ENCODE assay signal across 15 cellular contexts in genomic region chr5:164184158-164184557, GRCh38.
DNase-seq lines count a peak whose midpoint lies in the region; TF ChIP-seq lines count a peak whose summit lies in the region.
"Had no signal": no experiment of that assay in that cellular context is flagged by ENCODE, and none has a peak within 500 bp of the region (broad histone marks: within the 10 kb centered on the region; RNA-seq: fewer than 3 reads in every experiment).

No MANE protein-coding gene starts in this region.

- no peaks in the 10 kb centered on the region for H3K36me3 Mint-ChIP-seq in glutamatergic neuron (ENCODE audit: unreplicated experiment)
- no peaks in the 10 kb centered on the region for H3K36me3 Mint-ChIP-seq in activated T-helper 1 cell treated with anti-CD3 and anti-CD28 coated beads, Interleukin-12 subunit alpha, Interleukin-12 subunit beta, Interleukin-2, Interleukin-4 antibody, amounts not matched to agents 30 ng/mL and 10 ng/mL and 1 ng/mL, durations not matched to agents 14 hours and 24 hours and 36 hours (ENCODE audit: low read depth)
- H3K36me3 Mint-ChIP-seq: IgD-negative memory B cell had no signal

- H3K27me3 Mint-ChIP-seq in glutamatergic neuron (ENCODE audit: unreplicated experiment): peaks cover 4% of the 10 kb centered on the region
- H3K27me3 Mint-ChIP-seq in activated T-helper 1 cell treated with anti-CD3 and anti-CD28 coated beads, Interleukin-12 subunit alpha, Interleukin-12 subunit beta, Interleukin-2, Interleukin-4 antibody, amounts not matched to agents 30 ng/mL and 10 ng/mL and 1 ng/mL, durations not matched to agents 14 hours and 24 hours and 36 hours (ENCODE audit: insufficient read depth): no peaks in the 10 kb centered on the region

- peaks cover 36% of the 10 kb centered on the region for H3K4me1 ChIP-seq in HUES64 (ENCODE audit: insufficient read depth, low read length)
- H3K4me1 ChIP-seq: HAP-1 had no signal

- H3K27ac Mint-ChIP-seq in glutamatergic neuron (ENCODE audit: unreplicated experiment): peak overlapping the region; percentile 92
- no peak overlapping the region for H3K27ac Mint-ChIP-seq in activated T-helper 1 cell treated with anti-CD3 and anti-CD28 coated beads, Interleukin-12 subunit alpha, Interleukin-12 subunit beta, Interleukin-2, Interleukin-4 antibody, amounts not matched to agents 30 ng/mL and 10 ng/mL and 1 ng/mL, durations not matched to agents 14 hours and 24 hours and 36 hours
- H3K27ac Mint-ChIP-seq: IgD-negative memory B cell had no signal

- no peak overlapping the region for H3K4me3 ChIP-seq in HUES64 (ENCODE audit: low read length)
- H3K4me3 ChIP-seq: HAP-1 had no signal

- peak overlapping the region; percentile 12 for H3K4me3 Mint-ChIP-seq in glutamatergic neuron (ENCODE audit: unreplicated experiment)
- H3K4me3 Mint-ChIP-seq in activated T-helper 1 cell treated with anti-CD3 and anti-CD28 coated beads, Interleukin-12 subunit alpha, Interleukin-12 subunit beta, Interleukin-2, Interleukin-4 antibody, amounts not matched to agents 30 ng/mL and 10 ng/mL and 1 ng/mL, durations not matched to agents 14 hours and 24 hours and 36 hours: no peak overlapping the region
- H3K4me3 Mint-ChIP-seq: IgD-negative memory B cell had no signal

- intact Hi-C loops in activated T-helper 1 cell treated with anti-CD3 and anti-CD28 coated beads, Interleukin-12 subunit alpha, Interleukin-12 subunit beta, Interleukin-2, Interleukin-4 antibody, amounts not matched to agents 30 ng/mL and 10 ng/mL and 1 ng/mL, durations not matched to agents 14 hours and 24 hours and 36 hours (cut with micrococcal nuclease): no loop called here

- H3K9me3 Mint-ChIP-seq in glutamatergic neuron (ENCODE audit: unreplicated experiment): peaks cover 5% of the 10 kb centered on the region
- no peaks in the 10 kb centered on the region for H3K9me3 Mint-ChIP-seq in activated T-helper 1 cell treated with anti-CD3 and anti-CD28 coated beads, Interleukin-12 subunit alpha, Interleukin-12 subunit beta, Interleukin-2, Interleukin-4 antibody, amounts not matched to agents 30 ng/mL and 10 ng/mL and 1 ng/mL, durations not matched to agents 14 hours and 24 hours and 36 hours
- H3K9me3 Mint-ChIP-seq: IgD-negative memory B cell had no signal

- H3K9ac ChIP-seq in HUES64 (ENCODE audit: low read depth, low read length): no peak overlapping the region

- peak overlapping the region; percentile 56; the same call in 1 of the 2 replicates for H3K27ac ChIP-seq in HUES64 (ENCODE audit: low read depth, low read length)
- H3K27ac ChIP-seq: C4-2B had no signal

- no peak for TF ChIP-seq CTCF in glutamatergic neuron (IDR thresholded peaks at IDR 0.05; ENCODE audit: partially characterized antibody, unreplicated experiment)

- H3K27me3 ChIP-seq in HUES64 (ENCODE audit: insufficient read depth, low read length): no peaks in the 10 kb centered on the region

- H3K36me3 ChIP-seq in HUES64 (ENCODE audit: insufficient read depth, low read length): no peaks in the 10 kb centered on the region
- H3K36me3 ChIP-seq: HAP-1 had no signal

- whole genome bisulfite sequencing in HUES64: 58% methylated on average over 3 of the region's 3 CpGs

- peak; percentile 3 for DNase-seq in DMS 273 treated with DMSO at 0.1 percent for 48 hours (lab: John Stamatoyannopoulos, UW)
- DNase-seq in glutamatergic neuron: peak; percentile 18
- peak; percentile 13 for DNase-seq in left kidney (ENCODE audit: low read depth, low spot score)
- DNase-seq in ecto neural progenitor cell (ENCODE audit: low spot score): no peak
- no peak for DNase-seq in activated T-helper 1 cell treated with anti-CD3 and anti-CD28 coated beads, Interleukin-12 subunit alpha, Interleukin-12 subunit beta, Interleukin-2, Interleukin-4 antibody, amounts not matched to agents 30 ng/mL and 10 ng/mL and 1 ng/mL, durations not matched to agents 14 hours and 24 hours and 36 hours (ENCODE audit: low spot score)
- no peak for DNase-seq in foreskin melanocyte
- DNase-seq: DMS153, NCI-H1105, NCI-H1694, NCI-H748 treated with DMSO at 0.1 percent for 48 hours, PC-3 had no signal

- no peaks in the 10 kb centered on the region for H3K9me3 ChIP-seq in HUES64 (ENCODE audit: insufficient read depth, low read depth, low read length)
- H3K9me3 ChIP-seq: HAP-1 had no signal

- peaks cover 30% of the 10 kb centered on the region for H3K4me1 Mint-ChIP-seq in glutamatergic neuron (ENCODE audit: low read depth, unreplicated experiment)
- no peaks in the 10 kb centered on the region for H3K4me1 Mint-ChIP-seq in activated T-helper 1 cell treated with anti-CD3 and anti-CD28 coated beads, Interleukin-12 subunit alpha, Interleukin-12 subunit beta, Interleukin-2, Interleukin-4 antibody, amounts not matched to agents 30 ng/mL and 10 ng/mL and 1 ng/mL, durations not matched to agents 14 hours and 24 hours and 36 hours (ENCODE audit: low read depth)

Comparison
In these comparisons a context has a peak if more than half of its experiments do, and no peak if none do; other contexts are left out.
1. DNase-seq: peak in DMS 273 treated with DMSO at 0.1 percent for 48 hours (single experiment), glutamatergic neuron (single experiment) and left kidney (single experiment); none in ecto neural progenitor cell (single experiment), activated T-helper 1 cell treated with anti-CD3 and anti-CD28 coated beads, Interleukin-12 subunit alpha, Interleukin-12 subunit beta, Interleukin-2, Interleukin-4 antibody, amounts not matched to agents 30 ng/mL and 10 ng/mL and 1 ng/mL, durations not matched to agents 14 hours and 24 hours and 36 hours (single experiment) and foreskin melanocyte (single experiment).